In genomic region chr2:197517150-197517549, GRCh38 we compare ENCODE assay signal across 8 cellular contexts. TPM values are rescaled to one million over a fixed set of nuclear protein-coding genes. Genes with fewer than 3 reads are reported as not detected.
A peak's percentile ranks its signal among the peaks of the same experiment; 100 is the strongest.
DNase-seq lines count a peak whose midpoint lies in the region; FAIRE-seq and TF ChIP-seq lines count a peak whose summit lies in the region.

No MANE protein-coding gene starts in this region.

- H3K27me3 ChIP-seq in HUES48 (ENCODE audit: control insufficient read depth, insufficient read depth, low read length) (no peaks in the 10 kb centered on the region), breast epithelium (no peaks in the 10 kb centered on the region), muscle layer of duodenum (ENCODE audit: low read depth, low read length) (no peaks in the 10 kb centered on the region), small intestine (ENCODE audit: control insufficient read depth in 2 of 2, insufficient read depth in 2 of 2, low read length in 2 of 2) (no peaks in the 10 kb centered on the region)

- no peak for FAIRE-seq in small intestine (lab: Jason Lieb, UNC)

- H3K4me1 ChIP-seq in HUES48 (ENCODE audit: control insufficient read depth, insufficient read depth, low read length) = peaks cover 14% of the 10 kb centered on the region
- H3K4me1 ChIP-seq in breast epithelium = peaks cover 0 to 8% of the 10 kb centered on the region in 2 donors
- peaks cover 12 to 25% of the 10 kb centered on the region in 2 donors for H3K4me1 ChIP-seq in muscle layer of duodenum (ENCODE audit: control insufficient read depth in 1 of 2, insufficient read depth in 2 of 2, low read length in 2 of 2)
- H3K4me1 ChIP-seq in small intestine (ENCODE audit: control insufficient read depth in 2 of 2, insufficient read depth in 1 of 2, low read depth in 1 of 2, low read length in 1 of 2) = peaks cover 5 to 6% of the 10 kb centered on the region in 2 donors

- no peak for DNase-seq in AG04449 (ENCODE audit: low read depth, low spot score)
- no peak for DNase-seq in breast epithelium (ENCODE audit: low spot score in 2 of 2)
- no peak for DNase-seq in NCI-H128 (lab: John Stamatoyannopoulos, UW; ENCODE audit: unreplicated experiment)
- no peak for DNase-seq in activated CD4-positive, CD25-positive, alpha-beta regulatory T cell treated with anti-CD3 and anti-CD28 coated beads, Interleukin-2, amount 50 U/mL, for 72 hours
- DNase-seq in posterior cingulate gyrus = no peak
- no peak for DNase-seq in small intestine

- no peak overlapping the region for H3K27ac ChIP-seq in HUES48 (ENCODE audit: low read depth, low read length)
- H3K27ac ChIP-seq in breast epithelium = peak overlapping the region; percentile 96 to 97
- H3K27ac ChIP-seq in muscle layer of duodenum (ENCODE audit: low read length) = peak overlapping the region; percentile 100
- H3K27ac ChIP-seq in small intestine (ENCODE audit: low read depth in 1 of 2, low read length in 1 of 2) = no peak overlapping the region

- intact Hi-C loops in breast epithelium (cut with DNase I; ENCODE audit: low total_unique reads) = no loop called here
- intact Hi-C loops in posterior cingulate gyrus (cut with DNase I) = loop anchor here (5.0 to 10.0 kb wide), 4 partner anchors 110 to 260 kb away; partner anchors contain the start of genes MARS2 and RFTN2

- no peak overlapping the region for H3K9ac ChIP-seq in HUES48 (ENCODE audit: low read depth, low read length)

- POLR2A ChIA-PET in AG04449 (lab: Yijun Ruan, JAX) = interaction anchor here (1.0 to 2.5 kb wide), 4 partner anchors 13 to 188 kb away, joined by 3 to 25 read pairs (median 6); partner anchors contain the start of genes COQ10B, HSPD1, HSPE1 and MARS2

- no peaks in the 10 kb centered on the region for H3K9me3 ChIP-seq in HUES48 (ENCODE audit: control insufficient read depth, insufficient read depth, low read length)
- H3K9me3 ChIP-seq in breast epithelium = no peaks in the 10 kb centered on the region
- H3K9me3 ChIP-seq in muscle layer of duodenum (ENCODE audit: control insufficient read depth in 1 of 2, low read length in 2 of 2) = no peaks in the 10 kb centered on the region
- no peaks in the 10 kb centered on the region for H3K9me3 ChIP-seq in small intestine (ENCODE audit: control insufficient read depth, low read depth)

- no peaks in the 10 kb centered on the region for H3K36me3 ChIP-seq in HUES48 (ENCODE audit: control insufficient read depth, insufficient read depth, low read length)
- H3K36me3 ChIP-seq in breast epithelium = no peaks in the 10 kb centered on the region
- H3K36me3 ChIP-seq in muscle layer of duodenum (ENCODE audit: control insufficient read depth in 1 of 2, insufficient read depth in 2 of 2, low read length in 2 of 2) = no peaks in the 10 kb centered on the region
- H3K36me3 ChIP-seq in small intestine (ENCODE audit: control insufficient read depth in 2 of 2, insufficient read depth in 2 of 2, low read length in 2 of 2) = no peaks in the 10 kb centered on the region

- TF ChIP-seq CTCF in AG04449 (IDR thresholded peaks at IDR 0.05; ENCODE audit: insufficient read depth, low read length, missing control alignments) (no peak), breast epithelium (IDR thresholded peaks at IDR 0.05) (no peak)

- H3K4me3 ChIP-seq in AG04449 (ENCODE audit: low read depth, low read length) (peak overlapping the region; percentile 93), HUES48 (ENCODE audit: low read depth, low read length) (peak overlapping the region; percentile 94), breast epithelium (peak overlapping the region; percentile 93 to 97 (median 94)), muscle layer of duodenum (ENCODE audit: low read depth in 1 of 2, low read length in 2 of 2) (peak overlapping the region; percentile 72 to 99), small intestine (ENCODE audit: low read depth in 1 of 2, low read length in 2 of 2) (peak overlapping the region in 1 of 2 donors; percentile 95)

- 27 to 39% (median 37%) methylated on average over 2 of the region's 2 CpGs for WGBS in small intestine, 3 donors

- CTCF ChIA-PET in AG04449 (lab: Yijun Ruan, JAX) = interaction anchor here (1.0 kb wide), 1 partner anchor 65 kb away, joined by 3 read pairs; no protein-coding TSS in a partner anchor

- TF ChIP-seq POLR2A in breast epithelium (IDR thresholded peaks at IDR 0.05) = no peak

RNA-seq across cellular contexts. Expression of gene MOB4, which starts 1.3 kb away (rescaled TPM):
- 10 to 100 TPM; 20.6 to 34.7 (median 34.2) TPM for total RNA-seq in breast epithelium
- polyA plus RNA-seq in small intestine = 10 to 100 TPM; 17.6 to 25.2 (median 21.2) TPM

RNA-seq across cellular contexts. Expression of gene HSPE1, which starts 17.0 kb away (rescaled TPM):
- 100 to 1,000 TPM in 2 of 3 donors, 10 to 100 TPM in 1; 74.9 to 170 (median 124) TPM for total RNA-seq in breast epithelium
- 100 to 1,000 TPM; 132 to 259 (median 221) TPM for polyA plus RNA-seq in small intestine

RNA-seq across cellular contexts. Expression of gene HSPD1, which starts 17.5 kb away (rescaled TPM):
- total RNA-seq in breast epithelium = 100 to 1,000 TPM; 108 to 227 (median 205) TPM
- polyA plus RNA-seq in small intestine = 100 to 1,000 TPM; 112 to 470 (median 151) TPM

Comparison
In these comparisons a context has a peak if more than half of its experiments do, and no peak if none do; other contexts are left out.
1. H3K27ac ChIP-seq: peak in breast epithelium (2 of 2) and muscle layer of duodenum (single experiment); none in HUES48 (single experiment) and small intestine (0 of 2).